Comparison of ENCODE assay signal across 1 cellular context in the genomic region with DNA sequence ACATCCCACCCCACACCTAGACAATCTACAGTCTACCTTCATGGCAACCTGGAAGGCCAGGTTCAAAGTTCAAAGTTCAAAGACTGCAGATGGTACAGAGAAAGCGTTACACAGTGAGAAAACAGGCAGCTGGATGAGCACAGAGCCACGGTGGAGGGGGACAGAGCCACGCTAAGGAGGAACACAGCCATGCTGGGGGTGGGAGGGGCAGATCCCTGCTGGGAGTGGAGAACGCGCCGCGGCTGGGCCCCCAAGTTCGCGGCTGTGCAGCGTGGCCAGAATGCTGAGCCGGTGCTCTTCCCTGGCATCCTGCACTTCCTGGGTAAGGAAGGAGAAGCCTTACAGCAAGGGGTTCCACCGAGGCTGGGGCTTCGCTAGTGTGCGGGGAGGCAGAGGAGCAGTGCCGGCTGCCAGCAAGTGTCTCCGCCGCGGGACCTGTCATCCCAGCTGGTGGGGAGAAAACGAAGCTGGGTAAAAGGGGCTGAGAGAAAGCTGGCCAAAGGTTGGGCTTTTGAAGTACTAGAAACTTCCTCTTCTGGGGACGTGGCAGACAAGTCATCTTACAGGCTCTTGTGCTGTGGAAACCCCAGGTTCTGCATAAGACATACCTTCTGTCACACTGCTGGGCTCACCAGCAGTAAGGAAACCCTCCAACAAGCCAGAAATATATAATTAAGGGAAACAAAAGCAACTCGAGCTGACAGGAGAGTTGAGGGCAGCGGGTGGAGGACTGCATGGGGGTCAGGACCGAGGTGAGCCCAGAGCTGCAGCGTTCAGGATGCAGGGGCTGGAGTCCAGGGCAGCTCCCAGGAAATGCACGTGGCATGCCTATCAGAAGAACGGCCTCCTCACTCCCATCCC.
TF ChIP-seq lines count a peak whose summit lies in the region.

No MANE protein-coding gene starts in this region.

TF ChIP-seq in HepG2, 621 proteins besides CTCF, POLR2A, EP300 and RAD21 (continued from another document and continues in another):
- TF ChIP-seq SOX6 (IDR thresholded peaks at IDR 0.05) (no peak), SOX6 (CRISPR knock-in tag; IDR thresholded peaks at IDR 0.05) (no peak), ZSCAN20 (CRISPR knock-in tag; IDR thresholded peaks at IDR 0.05; ENCODE audit: borderline replicate concordance) (no peak), SATB2 (CRISPR knock-in tag; IDR thresholded peaks at IDR 0.05) (0 out of 2 replicates have a peak, but pooled peaks have one; percentile 49), NCOR1 (IDR thresholded peaks at IDR 0.05; ENCODE audit: borderline replicate concordance, low read length) (peak; percentile 86), YEATS2 (CRISPR knock-in tag; IDR thresholded peaks at IDR 0.05; ENCODE audit: borderline replicate concordance) (no peak), ZBTB2 (CRISPR knock-in tag; IDR thresholded peaks at IDR 0.05; ENCODE audit: low read depth) (no peak), MEIS1 (CRISPR knock-in tag; IDR thresholded peaks at IDR 0.05; ENCODE audit: borderline replicate concordance) (peak; percentile 37; the same call in 1 of the 2 replicates), GATAD2A (CRISPR knock-in tag; IDR thresholded peaks at IDR 0.05) (no peak; the same call in 1 of the 2 replicates), ZFP41 (CRISPR knock-in tag; IDR thresholded peaks at IDR 0.05; ENCODE audit: borderline replicate concordance) (no peak), FOXK1 (CRISPR knock-in tag; IDR thresholded peaks at IDR 0.05; ENCODE audit: borderline replicate concordance, low read depth) (no peak), RBFOX2 (IDR thresholded peaks at IDR 0.05; ENCODE audit: low read depth, low read length) (no peak), MAFG (CRISPR knock-in tag; IDR thresholded peaks at IDR 0.05) (0 out of 2 replicates have a peak, but pooled peaks have one; percentile 44), POGZ (CRISPR knock-in tag; IDR thresholded peaks at IDR 0.05) (peak; percentile 43; the same call in 1 of the 2 replicates), BORCS8-MEF2B (CRISPR knock-in tag; IDR thresholded peaks at IDR 0.05) (no peak), ZNF776 (CRISPR knock-in tag; IDR thresholded peaks at IDR 0.05) (no peak), PHF21A (CRISPR knock-in tag; IDR thresholded peaks at IDR 0.05) (no peak), ZBTB38 (CRISPR knock-in tag; IDR thresholded peaks at IDR 0.05) (peak; percentile 58), ZNF546 (CRISPR knock-in tag; conservative IDR thresholded peaks at IDR 0.05) (no peak), SALL1 (CRISPR knock-in tag; IDR thresholded peaks at IDR 0.05) (peak; percentile 31), TBX2 (CRISPR knock-in tag; IDR thresholded peaks at IDR 0.05; ENCODE audit: borderline replicate concordance) (peak; percentile 19; the same call in 1 of the 2 replicates), NR2F6 (IDR thresholded peaks at IDR 0.05) (no peak), NR2F6 (CRISPR knock-in tag; IDR thresholded peaks at IDR 0.05) (peak; percentile 21; the same call in 1 of the 2 replicates), ZIK1 (CRISPR knock-in tag; IDR thresholded peaks at IDR 0.05; ENCODE audit: borderline replicate concordance, low read depth) (no peak), ZSCAN21 (CRISPR knock-in tag; IDR thresholded peaks at IDR 0.05; ENCODE audit: borderline replicate concordance) (0 out of 2 replicates have a peak, but pooled peaks have one; percentile 44), ZNF446 (CRISPR knock-in tag; IDR thresholded peaks at IDR 0.05) (no peak), SIX1 (CRISPR knock-in tag; IDR thresholded peaks at IDR 0.05; ENCODE audit: borderline replicate concordance) (no peak), ZBED4 (CRISPR knock-in tag; IDR thresholded peaks at IDR 0.05; ENCODE audit: borderline replicate concordance) (no peak)
- TF ChIP-seq, protein P1, sequence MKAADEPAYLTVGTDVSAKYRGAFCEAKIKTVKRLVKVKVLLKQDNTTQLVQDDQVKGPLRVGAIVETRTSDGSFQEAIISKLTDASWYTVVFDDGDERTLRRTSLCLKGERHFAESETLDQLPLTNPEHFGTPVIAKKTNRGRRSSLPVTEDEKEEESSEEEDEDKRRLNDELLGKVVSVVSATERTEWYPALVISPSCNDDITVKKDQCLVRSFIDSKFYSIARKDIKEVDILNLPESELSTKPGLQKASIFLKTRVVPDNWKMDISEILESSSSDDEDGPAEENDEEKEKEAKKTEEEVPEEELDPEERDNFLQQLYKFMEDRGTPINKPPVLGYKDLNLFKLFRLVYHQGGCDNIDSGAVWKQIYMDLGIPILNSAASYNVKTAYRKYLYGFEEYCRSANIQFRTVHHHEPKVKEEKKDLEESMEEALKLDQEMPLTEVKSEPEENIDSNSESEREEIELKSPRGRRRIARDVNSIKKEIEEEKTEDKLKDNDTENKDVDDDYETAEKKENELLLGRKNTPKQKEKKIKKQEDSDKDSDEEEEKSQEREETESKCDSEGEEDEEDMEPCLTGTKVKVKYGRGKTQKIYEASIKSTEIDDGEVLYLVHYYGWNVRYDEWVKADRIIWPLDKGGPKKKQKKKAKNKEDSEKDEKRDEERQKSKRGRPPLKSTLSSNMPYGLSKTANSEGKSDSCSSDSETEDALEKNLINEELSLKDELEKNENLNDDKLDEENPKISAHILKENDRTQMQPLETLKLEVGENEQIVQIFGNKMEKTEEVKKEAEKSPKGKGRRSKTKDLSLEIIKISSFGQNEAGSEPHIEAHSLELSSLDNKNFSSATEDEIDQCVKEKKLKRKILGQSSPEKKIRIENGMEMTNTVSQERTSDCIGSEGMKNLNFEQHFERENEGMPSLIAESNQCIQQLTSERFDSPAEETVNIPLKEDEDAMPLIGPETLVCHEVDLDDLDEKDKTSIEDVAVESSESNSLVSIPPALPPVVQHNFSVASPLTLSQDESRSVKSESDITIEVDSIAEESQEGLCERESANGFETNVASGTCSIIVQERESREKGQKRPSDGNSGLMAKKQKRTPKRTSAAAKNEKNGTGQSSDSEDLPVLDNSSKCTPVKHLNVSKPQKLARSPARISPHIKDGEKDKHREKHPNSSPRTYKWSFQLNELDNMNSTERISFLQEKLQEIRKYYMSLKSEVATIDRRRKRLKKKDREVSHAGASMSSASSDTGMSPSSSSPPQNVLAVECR (CRISPR knock-in tag; IDR thresholded peaks at IDR 0.05; ENCODE audit: borderline replicate concordance) = 0 out of 2 replicates have a peak, but pooled peaks have one; percentile 30
- TF ChIP-seq, protein P2, sequence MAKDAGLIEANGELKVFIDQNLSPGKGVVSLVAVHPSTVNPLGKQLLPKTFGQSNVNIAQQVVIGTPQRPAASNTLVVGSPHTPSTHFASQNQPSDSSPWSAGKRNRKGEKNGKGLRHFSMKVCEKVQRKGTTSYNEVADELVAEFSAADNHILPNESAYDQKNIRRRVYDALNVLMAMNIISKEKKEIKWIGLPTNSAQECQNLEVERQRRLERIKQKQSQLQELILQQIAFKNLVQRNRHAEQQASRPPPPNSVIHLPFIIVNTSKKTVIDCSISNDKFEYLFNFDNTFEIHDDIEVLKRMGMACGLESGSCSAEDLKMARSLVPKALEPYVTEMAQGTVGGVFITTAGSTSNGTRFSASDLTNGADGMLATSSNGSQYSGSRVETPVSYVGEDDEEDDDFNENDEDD (CRISPR knock-in tag; IDR thresholded peaks at IDR 0.05; ENCODE audit: borderline replicate concordance) = no peak; the same call in 1 of the 2 replicates
- TF ChIP-seq, protein P3, sequence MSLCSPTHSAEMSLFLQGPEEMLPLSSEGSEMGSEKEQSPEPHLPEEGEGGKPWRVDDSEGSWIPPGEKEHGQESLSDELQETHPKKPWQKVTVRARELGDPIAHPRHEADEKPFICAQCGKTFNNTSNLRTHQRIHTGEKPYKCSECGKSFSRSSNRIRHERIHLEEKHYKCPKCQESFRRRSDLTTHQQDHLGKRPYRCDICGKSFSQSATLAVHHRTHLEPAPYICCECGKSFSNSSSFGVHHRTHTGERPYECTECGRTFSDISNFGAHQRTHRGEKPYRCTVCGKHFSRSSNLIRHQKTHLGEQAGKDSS (CRISPR knock-in tag; IDR thresholded peaks at IDR 0.05; ENCODE audit: borderline replicate concordance, low read depth) = peak; percentile 50; the same call in 1 of the 2 replicates
- TF ChIP-seq, protein P4, sequence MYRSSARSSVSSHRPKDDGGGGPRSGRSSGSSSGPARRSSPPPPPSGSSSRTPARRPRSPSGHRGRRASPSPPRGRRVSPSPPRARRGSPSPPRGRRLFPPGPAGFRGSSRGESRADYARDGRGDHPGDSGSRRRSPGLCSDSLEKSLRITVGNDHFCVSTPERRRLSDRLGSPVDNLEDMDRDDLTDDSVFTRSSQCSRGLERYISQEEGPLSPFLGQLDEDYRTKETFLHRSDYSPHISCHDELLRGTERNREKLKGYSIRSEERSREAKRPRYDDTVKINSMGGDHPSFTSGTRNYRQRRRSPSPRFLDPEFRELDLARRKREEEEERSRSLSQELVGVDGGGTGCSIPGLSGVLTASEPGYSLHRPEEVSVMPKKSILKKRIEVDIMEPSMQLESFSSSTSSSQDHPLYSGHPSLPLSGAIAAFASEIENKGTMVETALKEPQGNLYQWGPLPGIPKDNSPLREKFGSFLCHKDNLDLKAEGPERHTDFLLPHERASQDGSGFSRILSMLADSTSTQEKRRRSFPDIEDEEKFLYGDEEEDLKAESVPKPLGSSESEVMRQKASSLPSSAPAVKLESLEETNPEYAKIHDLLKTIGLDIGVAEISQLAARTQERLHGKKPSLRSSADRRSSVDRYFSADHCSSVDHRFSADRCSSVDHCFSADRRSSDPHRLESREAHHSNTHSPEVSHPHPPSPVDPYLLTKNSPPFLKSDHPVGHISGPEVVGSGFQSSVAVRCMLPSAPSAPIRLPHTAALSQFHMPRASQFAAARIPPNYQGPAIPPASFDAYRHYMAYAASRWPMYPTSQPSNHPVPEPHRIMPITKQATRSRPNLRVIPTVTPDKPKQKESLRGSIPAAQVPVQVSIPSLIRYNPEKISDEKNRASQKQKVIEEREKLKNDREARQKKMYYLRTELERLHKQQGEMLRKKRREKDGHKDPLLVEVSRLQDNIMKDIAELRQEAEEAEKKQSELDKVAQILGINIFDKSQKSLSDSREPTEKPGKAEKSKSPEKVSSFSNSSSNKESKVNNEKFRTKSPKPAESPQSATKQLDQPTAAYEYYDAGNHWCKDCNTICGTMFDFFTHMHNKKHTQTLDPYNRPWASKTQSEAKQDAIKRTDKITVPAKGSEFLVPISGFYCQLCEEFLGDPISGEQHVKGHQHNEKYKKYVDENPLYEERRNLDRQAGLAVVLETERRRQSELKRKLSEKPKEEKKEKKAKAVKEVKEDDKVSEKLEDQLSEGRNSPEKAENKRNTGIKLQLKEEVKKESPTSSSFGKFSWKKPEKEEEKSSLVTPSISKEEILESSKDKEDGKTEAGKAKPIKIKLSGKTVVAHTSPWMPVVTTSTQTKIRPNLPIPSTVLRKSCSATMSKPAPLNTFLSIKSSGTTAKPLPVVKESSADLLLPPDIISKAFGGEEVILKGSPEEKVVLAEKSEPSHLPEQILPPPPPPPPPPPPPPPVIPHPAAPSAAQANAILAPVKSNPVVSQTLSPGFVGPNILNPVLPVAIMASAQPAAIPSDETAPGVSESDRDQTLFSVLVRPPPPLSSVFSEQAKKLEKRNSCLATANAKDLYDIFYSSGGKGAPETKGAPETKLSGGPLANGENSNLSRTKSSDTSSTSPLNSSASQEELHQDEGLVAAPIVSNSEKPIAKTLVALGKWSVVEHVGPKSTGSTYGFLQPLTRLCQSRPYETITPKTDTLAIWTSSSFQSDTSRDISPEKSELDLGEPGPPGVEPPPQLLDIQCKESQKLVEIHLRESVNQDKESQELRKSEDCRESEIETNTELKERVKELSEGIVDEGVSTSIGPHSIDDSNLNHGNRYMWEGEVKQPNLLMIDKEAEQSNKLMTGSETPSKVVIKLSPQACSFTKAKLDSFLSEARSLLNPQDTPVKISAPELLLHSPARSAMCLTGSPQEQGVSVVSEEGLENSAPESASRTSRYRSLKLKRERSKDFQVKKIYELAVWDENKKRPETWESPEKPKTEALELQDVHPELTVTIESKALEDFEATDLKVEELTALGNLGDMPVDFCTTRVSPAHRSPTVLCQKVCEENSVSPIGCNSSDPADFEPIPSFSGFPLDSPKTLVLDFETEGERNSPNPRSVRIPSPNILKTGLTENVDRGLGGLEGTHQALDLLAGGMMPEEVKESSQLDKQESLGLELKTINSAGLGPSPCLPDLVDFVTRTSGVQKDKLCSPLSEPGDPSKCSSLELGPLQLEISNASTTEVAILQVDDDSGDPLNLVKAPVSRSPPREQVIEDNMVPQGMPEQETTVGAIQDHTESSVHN (CRISPR knock-in tag; IDR thresholded peaks at IDR 0.05) = 0 out of 2 replicates have a peak, but pooled peaks have one; percentile 23
